ENCODE assay signal across 8 cellular contexts in genomic region chr14:77067632-77068514, GRCh38. TPM values are rescaled to one million over a fixed set of nuclear protein-coding genes. Genes with fewer than 3 reads are reported as not detected.
A peak's percentile ranks its signal among the peaks of the same experiment; 100 is the strongest.
DNase-seq lines count a peak whose midpoint lies in the region; ATAC-seq and TF ChIP-seq lines count a peak whose summit lies in the region.

No MANE protein-coding gene starts in this region.

- H3K27ac ChIP-seq in RWPE2 (ENCODE audit: poor library complexity, severe bottlenecking) = no peak overlapping the region
- peak overlapping the region in 1 of 4 donors; percentile 5 for H3K27ac ChIP-seq in gastroesophageal sphincter
- H3K27ac ChIP-seq in trophoblast cell (ENCODE audit: low read depth, low read length) = no peak overlapping the region

- H2AK5ac ChIP-seq in trophoblast cell (ENCODE audit: low read length) = peak overlapping the region; percentile 73

- H3K79me1 ChIP-seq in trophoblast cell (ENCODE audit: low read length) = no peaks in the 10 kb centered on the region

- H2AFZ ChIP-seq in trophoblast cell (ENCODE audit: insufficient read depth, low read length, poor library complexity) = no peak overlapping the region

- H3K79me2 ChIP-seq in trophoblast cell (ENCODE audit: control insufficient read depth, insufficient read depth, low read length, poor library complexity) = no peaks in the 10 kb centered on the region

- no peak overlapping the region for H2BK5ac ChIP-seq in trophoblast cell (ENCODE audit: low read depth, low read length, poor library complexity)

- no peak overlapping the region for H2BK120ac ChIP-seq in trophoblast cell (ENCODE audit: insufficient read depth, low read length, poor library complexity)

- H3K4me1 ChIP-seq in RWPE2 (ENCODE audit: insufficient read depth, poor library complexity, severe bottlenecking) (peaks cover 14% of the 10 kb centered on the region), gastroesophageal sphincter (peaks cover 0 to 35% (median 7%) of the 10 kb centered on the region in 3 donors), trophoblast cell (ENCODE audit: control insufficient read depth in 1 of 2, insufficient read depth in 2 of 2, low read length in 2 of 2) (peaks cover 6% of the 10 kb centered on the region in 2 experiments)

- no peak overlapping the region for H4K12ac ChIP-seq in trophoblast cell (ENCODE audit: low read depth, low read length)

- no peak overlapping the region for H4K8ac ChIP-seq in trophoblast cell (ENCODE audit: low read depth, low read length)

- H4K91ac ChIP-seq in trophoblast cell (ENCODE audit: low read depth, low read length) = no peak overlapping the region

- TF ChIP-seq CTCF in GM10266 (IDR thresholded peaks at IDR 0.05; ENCODE audit: control insufficient read depth, insufficient read depth, low read depth, missing control alignments) (peak; percentile 94), LNCaP clone FGC (IDR thresholded peaks at IDR 0.05; ENCODE audit: control insufficient read depth, extremely low read depth, insufficient read depth) (peak; percentile 97), RWPE2 (IDR thresholded peaks at IDR 0.05; ENCODE audit: poor library complexity, severe bottlenecking) (peak; percentile 99), gastroesophageal sphincter (IDR thresholded peaks at IDR 0.05) (peak; percentile 62 to 94 (median 86))

- DNase-seq in GM10266 (ENCODE audit: extremely low spot score) (peak; percentile 61), LNCaP clone FGC (ENCODE audit: low read depth) (peak; percentile 52), RWPE2 (ENCODE audit: low spot score) (no peak), trophoblast cell (peak; percentile 59 to 69), middle frontal gyrus (ENCODE audit: extremely low spot score, low spot score) (no peak)
- peak; percentile 29 for DNase-seq in activated gamma-delta T cell treated with anti-CD3 and anti-CD28 coated beads, Interleukin-2, amount 50 U/mL, for 16 hours (ENCODE audit: low read depth)

- no peak overlapping the region for H3K9ac ChIP-seq in trophoblast cell (ENCODE audit: low read length)

- ATAC-seq in RWPE2 (ENCODE audit: low read depth) (peak; percentile 51), gastroesophageal sphincter (peak; percentile 71), HG03097 (IDR thresholded peaks at IDR 0.05; ENCODE audit: low FRiP score, unreplicated experiment) (no peak)

- TF ChIP-seq POLR2A in gastroesophageal sphincter (IDR thresholded peaks at IDR 0.05) = no peak

- H3K27me3 ChIP-seq in RWPE2 (ENCODE audit: insufficient read depth, poor library complexity, severe bottlenecking) (no peaks in the 10 kb centered on the region), gastroesophageal sphincter (no peaks in the 10 kb centered on the region), trophoblast cell (ENCODE audit: insufficient read depth, low read length) (no peaks in the 10 kb centered on the region)

- H3K14ac ChIP-seq in trophoblast cell (ENCODE audit: low read length) = no peak overlapping the region

- no peak overlapping the region for H3K4me3 ChIP-seq in LNCaP clone FGC (ENCODE audit: low read depth, low read length)
- H3K4me3 ChIP-seq in RWPE2 (ENCODE audit: severe bottlenecking) = no peak overlapping the region
- H3K4me3 ChIP-seq in gastroesophageal sphincter = no peak overlapping the region
- no peak overlapping the region for H3K4me3 ChIP-seq in trophoblast cell (ENCODE audit: low read depth, low read length)

- H3K9me3 ChIP-seq in RWPE2 (ENCODE audit: severe bottlenecking) (no peaks in the 10 kb centered on the region), gastroesophageal sphincter (no peaks in the 10 kb centered on the region), trophoblast cell (ENCODE audit: insufficient read depth, low read depth, low read length) (peaks cover 2% of the 10 kb centered on the region)

- no peak overlapping the region for H3K4me2 ChIP-seq in trophoblast cell (ENCODE audit: low read length)

- H3K23ac ChIP-seq in trophoblast cell (ENCODE audit: low read length) = no peak overlapping the region

- no peak overlapping the region for H3K4ac ChIP-seq in trophoblast cell (ENCODE audit: low read depth, low read length)

- WGBS in gastroesophageal sphincter (ENCODE audit: low coverage in 1 of 2), 2 donors = 76 to 80% methylated on average over 1 to 4 of the region's 11 CpGs
- no CpG with 5 or more reads among the region's 11 CpGs for WGBS in trophoblast cell (ENCODE audit: extremely low coverage, insufficient coverage, insufficient read length)

- H3K36me3 ChIP-seq in RWPE2 (ENCODE audit: low read depth) = no peaks in the 10 kb centered on the region
- no peaks in the 10 kb centered on the region for H3K36me3 ChIP-seq in gastroesophageal sphincter
- no peaks in the 10 kb centered on the region for H3K36me3 ChIP-seq in trophoblast cell (ENCODE audit: control insufficient read depth in 1 of 2, insufficient read depth in 2 of 2, low read length in 2 of 2)

- H3K18ac ChIP-seq in trophoblast cell (ENCODE audit: low read length) = no peak overlapping the region

- TF ChIP-seq EP300 in gastroesophageal sphincter (IDR thresholded peaks at IDR 0.05) = no peak

- H2BK12ac ChIP-seq in trophoblast cell (ENCODE audit: low read length) = no peak overlapping the region

RNA-seq across cellular contexts. Expression of gene CIPC, which starts 30.2 kb away (rescaled TPM):
- total RNA-seq in gastroesophageal sphincter = 10 to 100 TPM; 49.0 to 74.1 (median 60.4) TPM
- polyA plus RNA-seq in trophoblast cell (2013) = 14.3 and 14.4 TPM in 2 replicates

RNA-seq across cellular contexts. Expression of gene IRF2BPL, which starts 39.4 kb away (rescaled TPM):
- 10 to 100 TPM; 53.7 to 75.6 (median 59.9) TPM for total RNA-seq in gastroesophageal sphincter
- polyA plus RNA-seq in trophoblast cell (2013) = 21.4 and 23.0 TPM in 2 replicates

Comparison
In these comparisons a context has a peak if more than half of its experiments do, and no peak if none do; other contexts are left out.
1. DNase-seq: peak in GM10266 (single experiment), LNCaP clone FGC (single experiment), activated gamma-delta T cell treated with anti-CD3 and anti-CD28 coated beads, Interleukin-2, amount 50 U/mL, for 16 hours (single experiment) and trophoblast cell (2 of 2); none in RWPE2 (single experiment) and middle frontal gyrus (single experiment).
2. Peak in every context shown above with its lines, with median percentiles within 50 percentile points of each other: CTCF ChIP-seq.